ENCODE assay signal across 19 cellular contexts in the genomic region with DNA sequence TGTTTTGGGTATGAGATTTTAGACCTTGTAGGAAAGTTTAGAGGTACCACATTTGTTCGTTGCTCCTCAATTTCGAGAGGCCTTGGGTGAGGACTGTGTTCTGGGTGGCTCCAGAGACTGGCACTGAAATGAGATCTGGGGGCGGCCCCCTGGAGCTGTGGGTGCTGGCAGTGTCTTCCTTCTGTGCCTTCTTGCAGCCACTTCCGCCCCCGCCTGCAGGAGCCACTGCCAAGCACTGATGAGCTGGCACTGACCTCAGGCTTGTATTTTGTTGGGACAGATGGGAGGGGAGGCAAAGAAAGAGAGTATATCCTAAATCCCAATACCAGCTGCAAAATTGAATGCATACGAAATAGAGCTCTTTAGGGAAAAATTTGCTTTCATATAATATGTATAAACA.
DNase-seq lines count a peak whose midpoint lies in the region; ATAC-seq, FAIRE-seq and TF ChIP-seq lines count a peak whose summit lies in the region.
"Had no signal": no experiment of that assay in that cellular context is flagged by ENCODE, and none has a peak within 500 bp of the region (broad histone marks: within the 10 kb centered on the region; RNA-seq: fewer than 3 reads in every experiment).

No MANE protein-coding gene starts in this region.

- peak; percentile 53 for ATAC-seq in foreskin keratinocyte
- ATAC-seq: activated CD4-positive, alpha-beta T cell treated with anti-CD3 and anti-CD28 coated beads for 36 hours had no signal

- H3K4me3 ChIP-seq in adipocyte (ENCODE audit: low read length), result no peak overlapping the region
- H3K4me3 ChIP-seq: BLaER1 treated with 17β-estradiol and CSF1 and Interleukin-3, amounts not matched to agents 10 nM and 100 nM; coronary artery; pancreas; smooth muscle cell had no signal

- no peak for TF ChIP-seq CTCF in foreskin keratinocyte (conservative IDR thresholded peaks at IDR 0.05)

- H3K9ac ChIP-seq in adipocyte (ENCODE audit: low read length), result no peak overlapping the region
- H3K9ac ChIP-seq: BLaER1 treated with 17β-estradiol and CSF1 and Interleukin-3, amounts not matched to agents 10 nM and 100 nM had no signal

- H3K36me3 ChIP-seq in adipocyte (ENCODE audit: control insufficient read depth, insufficient read depth, low read length, severe bottlenecking), result no peaks in the 10 kb centered on the region
- H3K36me3 ChIP-seq: BLaER1 treated with 17β-estradiol and CSF1 and Interleukin-3, amounts not matched to agents 10 nM and 100 nM; pancreas had no signal

- no peak for FAIRE-seq in urothelium cell line (lab: Jason Lieb, UNC)
- FAIRE-seq: pancreas had no signal

- H3K9me3 ChIP-seq in adipocyte (ENCODE audit: control insufficient read depth, low read length), result no peaks in the 10 kb centered on the region
- H3K9me3 ChIP-seq: pancreas had no signal

- H3K27ac ChIP-seq in foreskin keratinocyte, result no peak overlapping the region
- H3K27ac ChIP-seq: 22Rv1; BLaER1 treated with 17β-estradiol and CSF1 and Interleukin-3, amounts not matched to agents 10 nM and 100 nM; coronary artery; pancreas had no signal

- DNase-seq in NCI-H1694 treated with DMSO at 0.1 percent for 48 hours (lab: John Stamatoyannopoulos, UW) (peak; percentile 19), NCI-H1694 (lab: John Stamatoyannopoulos, UW) (no peak), adipocyte (ENCODE audit: low read depth) (peak; percentile 53), foreskin keratinocyte (no peak), urothelium cell line (ENCODE audit: low spot score) (peak; percentile 24), NCI-H226 (no peak), GM19240 (ENCODE audit: insufficient read length, low spot score) (no peak)
- DNase-seq in stimulated activated CD4-positive, alpha-beta T cell treated with anti-CD3 and anti-CD28 coated beads, Interleukin-2, amount 100 ng/mL, for 24 hours, result no peak
- DNase-seq: activated CD4-positive, alpha-beta T cell treated with anti-CD3 and anti-CD28 coated beads for 36 hours; activated effector memory CD4-positive, alpha-beta T cell treated with anti-CD3 and anti-CD28 coated beads, Interleukin-2, amount 50 U/mL, for 16 hours; aorta; glutamatergic neuron; NCI-H1436; T1000 had no signal

- H3K27me3 ChIP-seq in adipocyte (replicated peaks; ENCODE audit: control insufficient read depth, insufficient read depth, low read length) (peaks cover 13% of the 10 kb centered on the region), foreskin keratinocyte (no peaks in the 10 kb centered on the region)
- H3K27me3 ChIP-seq: BLaER1 treated with 17β-estradiol and CSF1 and Interleukin-3, amounts not matched to agents 10 nM and 100 nM; pancreas had no signal

- H3K4me1 ChIP-seq in adipocyte (ENCODE audit: control insufficient read depth, insufficient read depth, low read length), result no peaks in the 10 kb centered on the region
- peaks cover 14% of the 10 kb centered on the region for H3K4me1 ChIP-seq in foreskin keratinocyte
- H3K4me1 ChIP-seq: pancreas had no signal

Comparison
In these comparisons a context has a peak if more than half of its experiments do, and no peak if none do; other contexts are left out.
1. DNase-seq: peak in NCI-H1694 treated with DMSO at 0.1 percent for 48 hours (single experiment), adipocyte (single experiment) and urothelium cell line (single experiment); none in NCI-H1694 (single experiment), foreskin keratinocyte (0 of 2), stimulated activated CD4-positive, alpha-beta T cell treated with anti-CD3 and anti-CD28 coated beads, Interleukin-2, amount 100 ng/mL, for 24 hours (0 of 2), NCI-H226 (single experiment) and GM19240 (single experiment).